ENCODE assay signal across 11 cellular contexts in the genomic region with DNA sequence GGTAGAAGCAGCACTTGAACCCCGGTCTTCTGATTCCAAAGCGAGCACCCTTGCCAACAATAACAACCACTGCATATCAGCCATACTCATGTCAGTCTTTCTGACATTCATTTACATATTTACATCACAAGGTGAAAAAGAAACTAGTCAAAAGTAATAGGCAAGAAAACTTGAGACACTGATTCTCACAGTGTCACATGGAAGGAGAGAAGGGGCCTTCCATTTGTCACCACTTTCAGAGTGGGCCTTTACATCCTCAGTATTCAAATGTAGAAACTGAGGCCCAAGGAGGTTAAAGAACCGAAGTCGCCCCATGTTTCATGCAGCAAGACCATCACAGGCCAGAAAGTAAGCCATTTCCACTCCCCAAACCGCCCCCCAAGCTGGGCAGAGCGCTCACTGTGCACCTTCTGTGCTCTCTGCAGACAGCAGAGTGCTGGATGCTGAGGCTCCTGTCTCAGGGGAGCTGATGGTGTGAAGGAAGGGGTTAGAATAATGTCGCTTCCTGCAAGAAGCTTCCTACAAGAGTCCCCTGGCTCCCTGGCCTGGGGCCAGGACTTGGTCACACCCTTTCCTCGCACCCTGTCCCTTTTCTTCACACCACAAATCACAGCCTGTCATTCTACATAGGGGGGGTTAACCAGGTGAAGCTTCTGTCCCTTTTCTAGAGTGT.
DNase-seq lines count a peak whose midpoint lies in the region; ATAC-seq and TF ChIP-seq lines count a peak whose summit lies in the region.
"Had no signal": no experiment of that assay in that cellular context is flagged by ENCODE, and none has a peak within 500 bp of the region (broad histone marks: within the 10 kb centered on the region; RNA-seq: fewer than 3 reads in every experiment).

No MANE protein-coding gene starts in this region.

- H3K4me3 ChIP-seq in CD8-positive, alpha-beta memory T cell (ENCODE audit: low read length) = peak overlapping the region; percentile 9

- no peaks in the 10 kb centered on the region for H3K9me3 ChIP-seq in CD8-positive, alpha-beta memory T cell (ENCODE audit: low read length)

- no peaks in the 10 kb centered on the region for H3K36me3 ChIP-seq in CD8-positive, alpha-beta memory T cell (ENCODE audit: insufficient read depth, low read length)

- CTCF ChIA-PET in CD8-positive, alpha-beta memory T cell (lab: Charles Lee) = interaction anchor here (0.9 to 6.0 kb wide), 7 partner anchors 9 to 36 kb away, joined by 4 to 34 read pairs (median 7); no protein-coding TSS in a partner anchor

- TF ChIP-seq CTCF in foreskin keratinocyte (conservative IDR thresholded peaks at IDR 0.05) = no peak

- peaks cover 32 to 44% (median 40%) of the 10 kb centered on the region in 3 donors for H3K4me1 Mint-ChIP-seq in CD8-positive, alpha-beta memory T cell
- H3K4me1 Mint-ChIP-seq in central memory CD8-positive, alpha-beta T cell = peaks cover 40% of the 10 kb centered on the region

- ATAC-seq in GM19023 (IDR thresholded peaks at IDR 0.05; ENCODE audit: unreplicated experiment) (peak; percentile 31), HG03342 (IDR thresholded peaks at IDR 0.05; ENCODE audit: unreplicated experiment) (peak; percentile 33), foreskin keratinocyte (no peak)
- no peak for ATAC-seq in central memory CD8-positive, alpha-beta T cell (replicated peaks; ENCODE audit: extremely low read depth, poor library complexity, severe bottlenecking)

- H3K27ac Mint-ChIP-seq in CD8-positive, alpha-beta memory T cell = peak overlapping the region in 1 of 8 donors; percentile 70
- H3K27ac Mint-ChIP-seq in central memory CD8-positive, alpha-beta T cell (ENCODE audit: low read depth) = no peak overlapping the region

- no peak overlapping the region for H3K27ac ChIP-seq in CD8-positive, alpha-beta memory T cell (ENCODE audit: low read depth, low read length)
- H3K27ac ChIP-seq in foreskin keratinocyte = no peak overlapping the region
- H3K27ac ChIP-seq: parathyroid adenoma had no signal

- H3K27me3 Mint-ChIP-seq in CD8-positive, alpha-beta memory T cell = no peaks in the 10 kb centered on the region
- no peaks in the 10 kb centered on the region for H3K27me3 Mint-ChIP-seq in central memory CD8-positive, alpha-beta T cell

- peaks cover 42% of the 10 kb centered on the region for H3K4me1 ChIP-seq in CD8-positive, alpha-beta memory T cell (ENCODE audit: insufficient read depth, low read length)
- peaks cover 24% of the 10 kb centered on the region for H3K4me1 ChIP-seq in foreskin keratinocyte
- H3K4me1 ChIP-seq: parathyroid adenoma had no signal

- H3K36me3 Mint-ChIP-seq in CD8-positive, alpha-beta memory T cell = no peaks in the 10 kb centered on the region
- peaks cover 2% of the 10 kb centered on the region for H3K36me3 Mint-ChIP-seq in central memory CD8-positive, alpha-beta T cell (ENCODE audit: insufficient read depth)

- no peak for DNase-seq in CD8-positive, alpha-beta memory T cell
- no peak for DNase-seq in central memory CD8-positive, alpha-beta T cell (ENCODE audit: low spot score in 2 of 2)
- no peak for DNase-seq in foreskin keratinocyte
- DNase-seq in activated CD8-positive, alpha-beta memory T cell treated with anti-CD3 and anti-CD28 coated beads, Interleukin-2, amount 50 U/mL, for 4 hours = no peak
- DNase-seq in NCI-H187 (lab: John Stamatoyannopoulos, UW) = no peak
- no peak for DNase-seq in NCI-H128 (lab: John Stamatoyannopoulos, UW; ENCODE audit: unreplicated experiment)
- DNase-seq: activated CD4-positive, CD25-positive, alpha-beta regulatory T cell; NCI-H1436 had no signal

- peak overlapping the region in 6 of 7 donors; percentile 28 to 66 (median 40) for H3K4me3 Mint-ChIP-seq in CD8-positive, alpha-beta memory T cell
- peak overlapping the region; percentile 31 for H3K4me3 Mint-ChIP-seq in central memory CD8-positive, alpha-beta T cell

- H3K9me3 Mint-ChIP-seq in CD8-positive, alpha-beta memory T cell = peaks cover 0 to 4% (median 0%) of the 10 kb centered on the region in 5 donors
- no peaks in the 10 kb centered on the region for H3K9me3 Mint-ChIP-seq in central memory CD8-positive, alpha-beta T cell

- POLR2A ChIA-PET in CD8-positive, alpha-beta memory T cell (lab: Charles Lee) = interaction anchor here (1.1 kb wide), 1 partner anchor 32 kb away, joined by 3 read pairs; no protein-coding TSS in a partner anchor

- no peaks in the 10 kb centered on the region for H3K27me3 ChIP-seq in CD8-positive, alpha-beta memory T cell (ENCODE audit: insufficient read depth, low read length, poor library complexity, severe bottlenecking)
- H3K27me3 ChIP-seq in foreskin keratinocyte = peaks cover 53% of the 10 kb centered on the region

Comparison
In these comparisons a context has a peak if more than half of its experiments do, and no peak if none do; other contexts are left out.
1. ATAC-seq: peak in GM19023 (single experiment) and HG03342 (single experiment); none in central memory CD8-positive, alpha-beta T cell (single experiment) and foreskin keratinocyte (single experiment).